31 cellular contexts compared by ENCODE assay signal in genomic region chr17:17796787-17797061, GRCh38.
"Had no signal": no experiment of that assay in that cellular context is flagged by ENCODE, and none has a peak within 500 bp of the region (broad histone marks: within the 10 kb centered on the region; RNA-seq: fewer than 3 reads in every experiment).

No MANE protein-coding gene starts in this region.

- H3K27me3 ChIP-seq: adrenal gland, body of pancreas, brain microvascular endothelial cell, breast epithelium had no signal

- H3K27ac ChIP-seq: adrenal gland, body of pancreas, brain microvascular endothelial cell, VCaP had no signal

- H3K36me3 ChIP-seq: breast epithelium had no signal

- H3K4me1 ChIP-seq: breast epithelium had no signal

- ATAC-seq: activated CD8-positive, alpha-beta T cell treated with anti-CD3 and anti-CD28 coated beads for 36 hours; activated naive CD4-positive, alpha-beta T cell treated with anti-CD3 and anti-CD28 coated beads, Interleukin-2, amount 50 U/mL, for 72 hours; activated T-cell treated with anti-CD3 and anti-CD28 coated beads, Interleukin-2, amount 50 U/mL, for 4 hours; activated T-cell treated with anti-CD3 and anti-CD28 coated beads, Interleukin-2, amount 50 U/mL, for 72 hours; activated T-helper 17 cell treated with anti-CD3 and anti-CD28 coated beads, Interleukin-2, amount 50 U/mL, for 72 hours; body of pancreas had no signal

- H3K9me3 ChIP-seq: adrenal gland, body of pancreas, breast epithelium had no signal

- DNase-seq: activated B cell treated with CpG ODN at 0.5 μM for 24 hours; activated CD4-positive, alpha-beta memory T cell treated with anti-CD3 and anti-CD28 coated beads for 36 hours; activated CD4-positive, alpha-beta T cell treated with anti-CD3 and anti-CD28 coated beads for 4 hours; activated CD4-positive, alpha-beta T cell treated with anti-CD3 and anti-CD28 coated beads, Interleukin-2, amount 10 ng/mL, durations not matched to agents 24 days and 14 days; activated CD4-positive, alpha-beta T cell treated with anti-CD3 and anti-CD28 coated beads, Interleukin-2, amount 50 U/mL, for 1 hour; activated CD4-positive, alpha-beta T cell treated with anti-CD3 and anti-CD28 coated beads, Interleukin-2, amount 50 U/mL, for 4 hours; activated CD4-positive, CD25-positive, alpha-beta regulatory T cell treated with anti-CD3 and anti-CD28 coated beads, Interleukin-2, amount 50 U/mL, for 72 hours; activated CD8-positive, alpha-beta memory T cell treated with anti-CD3 and anti-CD28 coated beads, Interleukin-2, amount 50 U/mL, for 4 hours; activated CD8-positive, alpha-beta T cell treated with anti-CD3 and anti-CD28 coated beads for 36 hours; activated effector memory CD4-positive, alpha-beta T cell treated with anti-CD3 and anti-CD28 coated beads, Interleukin-2, amount 50 U/mL, for 16 hours; activated gamma-delta T cell treated with Interleukin-2 at 50 U/mL for 16 hours; activated naive CD4-positive, alpha-beta T cell; activated naive CD4-positive, alpha-beta T cell treated with anti-CD3 and anti-CD28 coated beads for 36 hours; activated naive CD4-positive, alpha-beta T cell treated with anti-CD3 and anti-CD28 coated beads, Interleukin-2, amount 50 U/mL, for 16 hours; activated naive CD8-positive, alpha-beta T cell treated with anti-CD3 and anti-CD28 coated beads for 36 hours; activated T-cell treated with anti-CD3 and anti-CD28 coated beads for 4 hours; activated T-cell treated with anti-CD3 and anti-CD28 coated beads, Interleukin-2, amount 50 U/mL, for 1 hour; activated T-cell treated with anti-CD3 and anti-CD28 coated beads, Interleukin-2, amount 50 U/mL, for 4 hours; activated T-cell treated with anti-CD3 and anti-CD28 coated beads, Interleukin-2, amount 50 U/mL, for 72 hours; adrenal gland; amniotic stem cell; aorta; body of pancreas; brain microvascular endothelial cell; central memory CD4-positive, alpha-beta T cell; T-helper 2 cell; T-helper 9 cell had no signal

- H3K4me3 ChIP-seq: adrenal gland, body of pancreas, breast epithelium had no signal
